1 cellular context compared by ENCODE assay signal in the genomic region with DNA sequence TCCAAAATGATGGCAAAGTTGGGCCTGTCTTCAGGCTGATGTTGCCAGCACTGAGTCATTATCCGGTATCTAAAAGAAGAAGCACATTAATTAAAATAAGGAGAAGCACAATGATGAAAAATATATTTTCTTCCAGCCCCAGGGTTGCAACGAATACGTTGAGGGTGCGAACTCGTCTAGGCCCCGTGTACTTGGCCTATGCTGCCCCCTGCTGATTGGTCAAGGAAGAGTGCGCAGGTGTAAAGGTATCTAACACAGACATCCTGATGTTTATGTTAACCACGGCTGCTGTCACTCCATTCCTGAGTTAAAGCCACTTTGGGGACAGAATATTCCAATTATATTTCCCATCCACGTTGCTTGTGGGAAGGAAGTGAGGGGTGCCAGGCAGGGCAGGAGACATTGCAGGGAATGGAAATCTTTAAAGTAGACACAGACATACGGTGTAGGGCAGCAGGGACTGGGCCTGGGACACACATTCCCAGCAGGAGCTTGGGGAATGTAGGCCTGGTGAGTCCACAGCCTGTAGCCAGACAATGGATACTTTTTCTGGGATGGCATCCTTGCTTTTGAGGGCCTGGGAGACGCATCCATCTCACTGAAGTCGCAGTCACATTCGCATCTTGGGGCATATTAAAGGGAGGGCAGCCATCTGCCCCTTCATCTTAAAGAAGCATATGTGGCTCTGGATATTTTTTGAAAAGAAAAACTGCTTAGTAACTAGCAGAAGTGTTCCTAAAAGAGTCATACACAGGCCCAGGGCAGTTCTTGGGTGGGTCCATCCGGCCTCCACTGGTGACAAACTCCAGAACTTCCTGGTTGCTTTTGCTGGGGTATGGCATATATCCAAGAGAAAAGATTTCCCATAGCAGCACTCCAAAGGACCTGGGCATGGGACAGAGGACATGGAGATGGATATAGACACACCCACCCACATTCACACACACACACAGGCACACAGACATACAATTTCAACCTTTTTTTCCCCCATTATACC.
TF ChIP-seq lines count a peak whose summit lies in the region.

No MANE protein-coding gene starts in this region.

TF ChIP-seq in K562, 482 proteins besides CTCF, POLR2A, EP300 and RAD21 (continued from another document):
- TF ChIP-seq REST (CRISPR knock-in tag; IDR thresholded peaks at IDR 0.05; ENCODE audit: low read depth) (no peak), ZFP91 (CRISPR knock-in tag; IDR thresholded peaks at IDR 0.05) (no peak), TEAD2 (tag; IDR thresholded peaks at IDR 0.05) (no peak), ZNF507 (tag; conservative IDR thresholded peaks at IDR 0.05) (no peak), EHMT2 (IDR thresholded peaks at IDR 0.05) (no peak), AFF4 (CRISPR knock-in tag; IDR thresholded peaks at IDR 0.05) (no peak), ZNF41 (CRISPR knock-in tag; conservative IDR thresholded peaks at IDR 0.05) (no peak), ZNF589 (CRISPR knock-in tag; IDR thresholded peaks at IDR 0.05; ENCODE audit: low read depth) (no peak), HDAC1 (IDR thresholded peaks at IDR 0.05) (no peak), SMC3 (conservative IDR thresholded peaks at IDR 0.05; ENCODE audit: insufficient read depth, low read depth, low read length) (peak; percentile 92), ATF7 (IDR thresholded peaks at IDR 0.05) (0 out of 2 replicates have a peak, but pooled peaks have one; percentile 8), CBX1 (IDR thresholded peaks at IDR 0.05; ENCODE audit: low read depth) (no peak), SREBF2 (CRISPR knock-in tag; IDR thresholded peaks at IDR 0.05) (no peak)
- TF ChIP-seq, protein P1, sequence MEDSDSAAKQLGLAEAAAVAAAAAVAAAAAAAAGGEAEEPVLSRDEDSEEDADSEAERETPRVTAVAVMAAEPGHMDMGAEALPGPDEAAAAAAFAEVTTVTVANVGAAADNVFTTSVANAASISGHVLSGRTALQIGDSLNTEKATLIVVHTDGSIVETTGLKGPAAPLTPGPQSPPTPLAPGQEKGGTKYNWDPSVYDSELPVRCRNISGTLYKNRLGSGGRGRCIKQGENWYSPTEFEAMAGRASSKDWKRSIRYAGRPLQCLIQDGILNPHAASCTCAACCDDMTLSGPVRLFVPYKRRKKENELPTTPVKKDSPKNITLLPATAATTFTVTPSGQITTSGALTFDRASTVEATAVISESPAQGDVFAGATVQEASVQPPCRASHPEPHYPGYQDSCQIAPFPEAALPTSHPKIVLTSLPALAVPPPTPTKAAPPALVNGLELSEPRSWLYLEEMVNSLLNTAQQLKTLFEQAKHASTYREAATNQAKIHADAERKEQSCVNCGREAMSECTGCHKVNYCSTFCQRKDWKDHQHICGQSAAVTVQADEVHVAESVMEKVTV (CRISPR knock-in tag; IDR thresholded peaks at IDR 0.05) = peak; percentile 86
- TF ChIP-seq, protein P2, sequence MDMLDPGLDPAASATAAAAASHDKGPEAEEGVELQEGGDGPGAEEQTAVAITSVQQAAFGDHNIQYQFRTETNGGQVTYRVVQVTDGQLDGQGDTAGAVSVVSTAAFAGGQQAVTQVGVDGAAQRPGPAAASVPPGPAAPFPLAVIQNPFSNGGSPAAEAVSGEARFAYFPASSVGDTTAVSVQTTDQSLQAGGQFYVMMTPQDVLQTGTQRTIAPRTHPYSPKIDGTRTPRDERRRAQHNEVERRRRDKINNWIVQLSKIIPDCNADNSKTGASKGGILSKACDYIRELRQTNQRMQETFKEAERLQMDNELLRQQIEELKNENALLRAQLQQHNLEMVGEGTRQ (CRISPR knock-in tag; IDR thresholded peaks at IDR 0.05) = no peak
- TF ChIP-seq, protein P3, sequence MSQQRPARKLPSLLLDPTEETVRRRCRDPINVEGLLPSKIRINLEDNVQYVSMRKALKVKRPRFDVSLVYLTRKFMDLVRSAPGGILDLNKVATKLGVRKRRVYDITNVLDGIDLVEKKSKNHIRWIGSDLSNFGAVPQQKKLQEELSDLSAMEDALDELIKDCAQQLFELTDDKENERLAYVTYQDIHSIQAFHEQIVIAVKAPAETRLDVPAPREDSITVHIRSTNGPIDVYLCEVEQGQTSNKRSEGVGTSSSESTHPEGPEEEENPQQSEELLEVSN (IDR thresholded peaks at IDR 0.05; ENCODE audit: borderline replicate concordance in 1 of 2, extremely low read depth in 1 of 2, insufficient read depth in 1 of 2, insufficient read length in 1 of 2, low read depth in 1 of 2, low read length in 1 of 2, poor library complexity in 1 of 2, severe bottlenecking in 1 of 2) = no peak
TF ChIP-seq in K562: peak in this region for 9.
